Comparison of ENCODE assay signal across 21 cellular contexts in the genomic region with DNA sequence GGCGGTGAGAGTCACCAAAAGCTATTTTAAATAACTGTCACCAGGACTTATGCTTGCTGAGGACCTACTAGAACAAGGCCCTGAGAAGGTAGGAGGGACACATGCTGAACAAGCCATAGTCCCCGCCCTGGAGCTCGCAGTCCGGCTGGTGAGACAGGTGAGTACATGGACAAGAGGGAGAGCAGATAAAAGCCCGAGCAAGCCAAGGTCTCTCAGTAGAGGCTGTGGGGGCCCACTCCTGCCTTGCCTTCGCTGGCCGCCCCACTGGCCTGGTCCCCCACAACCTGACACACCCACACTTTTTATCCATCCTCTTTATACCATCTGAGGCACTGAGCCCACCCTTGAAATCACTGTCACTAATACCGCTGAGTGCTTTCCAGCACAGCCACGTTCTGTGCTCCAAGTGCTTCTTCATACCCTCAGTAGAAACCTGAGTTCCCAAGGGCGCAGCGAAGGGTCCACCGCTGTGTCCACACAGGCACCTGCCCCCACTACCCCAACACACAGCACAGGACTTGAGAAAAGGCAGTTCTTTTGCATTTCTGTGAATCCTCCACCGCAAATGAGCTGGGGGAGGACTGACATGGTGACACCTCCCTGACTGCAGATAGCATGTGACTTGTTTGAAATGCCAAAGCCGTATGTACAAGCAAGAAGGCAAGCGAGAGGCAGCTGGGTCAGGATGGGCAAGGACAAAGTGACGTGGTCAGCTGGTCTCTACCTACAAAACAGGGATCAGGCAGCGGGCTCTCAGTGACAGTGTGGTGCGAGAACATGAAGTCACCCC. TPM values are rescaled to one million over a fixed set of nuclear protein-coding genes. Genes with fewer than 3 reads are reported as not detected.
A peak's percentile ranks its signal among the peaks of the same experiment; 100 is the strongest.
DNase-seq lines count a peak whose midpoint lies in the region; ATAC-seq and TF ChIP-seq lines count a peak whose summit lies in the region.
"Had no signal": no experiment of that assay in that cellular context is flagged by ENCODE, and none has a peak within 500 bp of the region (broad histone marks: within the 10 kb centered on the region; RNA-seq: fewer than 3 reads in every experiment).

No MANE protein-coding gene starts in this region.

- DNase-seq in cardiac septum (ENCODE audit: low spot score) (peak; percentile 66), heart right ventricle (no peak), NCI-H524 treated with DMSO at 0.1 percent for 48 hours (lab: John Stamatoyannopoulos, UW) (no peak), GM13977 (ENCODE audit: low spot score) (no peak), middle frontal gyrus (ENCODE audit: extremely low spot score, low spot score) (no peak)
- DNase-seq in central memory CD8-positive, alpha-beta T cell (ENCODE audit: low spot score in 2 of 2), result no peak
- no peak for DNase-seq in stimulated activated effector memory CD8-positive, alpha-beta T cell treated with anti-CD3 and anti-CD28 coated beads, Interleukin-12 subunit alpha, Interleukin-12 subunit beta, amount 100 ng/mL, for 72 hours (ENCODE audit: low spot score in 2 of 2)
- DNase-seq: CD4-positive, CD25-positive, alpha-beta regulatory T cell; DMS 273 treated with DMSO at 0.1 percent for 48 hours; DMS79 treated with DMSO at 0.1 percent for 48 hours; GM23248; H9; MG63; NCI-H1417; NCI-H187; NCI-H2107; PC-9; SIG-M5 had no signal

- no peak overlapping the region for H3K27ac ChIP-seq in heart right ventricle
- H3K27ac ChIP-seq in layer of hippocampus (ENCODE audit: low read depth, low read length), result peak overlapping the region; percentile 21
- H3K27ac ChIP-seq: A549, GM23248, PC-9 had no signal

- intact Hi-C loops in cardiac septum (cut with DNase I) (no loop called here), heart right ventricle (cut with DNase I) (no loop called here)

- no peak overlapping the region for H3K4me3 ChIP-seq in heart right ventricle
- H3K4me3 ChIP-seq: A549, GM12878, GM23248, MG63, PC-9 had no signal

- peak overlapping the region; percentile 44 for H3K27ac Mint-ChIP-seq in central memory CD8-positive, alpha-beta T cell (ENCODE audit: low read depth)
- peak overlapping the region; percentile 3 for H3K27ac Mint-ChIP-seq in stimulated activated effector memory CD8-positive, alpha-beta T cell treated with anti-CD3 and anti-CD28 coated beads, Interleukin-12 subunit alpha, Interleukin-12 subunit beta, amount 100 ng/mL, for 72 hours

- peaks cover 0 to 93% (median 40%) of the 10 kb centered on the region in 9 donors for H3K36me3 ChIP-seq in heart right ventricle
- H3K36me3 ChIP-seq: MG63 had no signal

- peaks cover 56% of the 10 kb centered on the region for H3K36me3 Mint-ChIP-seq in central memory CD8-positive, alpha-beta T cell (ENCODE audit: insufficient read depth)
- H3K36me3 Mint-ChIP-seq in stimulated activated effector memory CD8-positive, alpha-beta T cell treated with anti-CD3 and anti-CD28 coated beads, Interleukin-12 subunit alpha, Interleukin-12 subunit beta, amount 100 ng/mL, for 72 hours, result peaks cover 79% of the 10 kb centered on the region

- H3K9me3 Mint-ChIP-seq in central memory CD8-positive, alpha-beta T cell, result no peaks in the 10 kb centered on the region
- H3K9me3 Mint-ChIP-seq in stimulated activated effector memory CD8-positive, alpha-beta T cell treated with anti-CD3 and anti-CD28 coated beads, Interleukin-12 subunit alpha, Interleukin-12 subunit beta, amount 100 ng/mL, for 72 hours, result no peaks in the 10 kb centered on the region
- H3K9me3 Mint-ChIP-seq: H9 had no signal

- peaks cover 0 to 7% (median 0%) of the 10 kb centered on the region in 9 donors for H3K4me1 ChIP-seq in heart right ventricle
- H3K4me1 ChIP-seq: A549 had no signal

- in situ Hi-C loops in GM13977 (cut with MboI; ENCODE audit: low pct_unique_long_range_greater_than_20kb, low sequenced_read_pairs, unreplicated experiment), result no loop called here

- TF ChIP-seq CTCF in heart right ventricle (IDR thresholded peaks at IDR 0.05) (no peak), GM13977 (IDR thresholded peaks at IDR 0.05; ENCODE audit: extremely low read depth, insufficient read depth, missing control alignments) (no peak)

- H3K9me3 ChIP-seq in heart right ventricle, result no peaks in the 10 kb centered on the region
- H3K9me3 ChIP-seq: A549, MG63 had no signal

- WGBS in heart right ventricle, 2 donors, result 91 to 96% methylated on average over 18 of the region's 18 CpGs

- peaks cover 17% of the 10 kb centered on the region for H3K4me1 Mint-ChIP-seq in central memory CD8-positive, alpha-beta T cell
- peaks cover 17% of the 10 kb centered on the region for H3K4me1 Mint-ChIP-seq in stimulated activated effector memory CD8-positive, alpha-beta T cell treated with anti-CD3 and anti-CD28 coated beads, Interleukin-12 subunit alpha, Interleukin-12 subunit beta, amount 100 ng/mL, for 72 hours
- H3K4me1 Mint-ChIP-seq: H9 had no signal

- no peaks in the 10 kb centered on the region for H3K27me3 ChIP-seq in heart right ventricle
- no peaks in the 10 kb centered on the region for H3K27me3 ChIP-seq in layer of hippocampus (ENCODE audit: control insufficient read depth, insufficient read depth, low read length)
- H3K27me3 ChIP-seq: MG63 had no signal

- no peaks in the 10 kb centered on the region for H3K27me3 Mint-ChIP-seq in central memory CD8-positive, alpha-beta T cell
- H3K27me3 Mint-ChIP-seq: CD4-positive, CD25-positive, alpha-beta regulatory T cell had no signal

- H3K4me3 Mint-ChIP-seq in central memory CD8-positive, alpha-beta T cell, result no peak overlapping the region
- no peak overlapping the region for H3K4me3 Mint-ChIP-seq in stimulated activated effector memory CD8-positive, alpha-beta T cell treated with anti-CD3 and anti-CD28 coated beads, Interleukin-12 subunit alpha, Interleukin-12 subunit beta, amount 100 ng/mL, for 72 hours
- H3K4me3 Mint-ChIP-seq: CD4-positive, CD25-positive, alpha-beta regulatory T cell; H9 had no signal

- ATAC-seq in heart right ventricle, result no peak
- ATAC-seq in central memory CD8-positive, alpha-beta T cell (replicated peaks; ENCODE audit: extremely low read depth, poor library complexity, severe bottlenecking), result no peak
- ATAC-seq in stimulated activated effector memory CD8-positive, alpha-beta T cell treated with anti-CD3 and anti-CD28 coated beads, Interleukin-12 subunit alpha, Interleukin-12 subunit beta, amount 100 ng/mL, for 72 hours, result no peak
- ATAC-seq: A549, GM12878 had no signal

RNA-seq across cellular contexts. Expression of gene DDRGK1, which starts 12.1 kb away (rescaled TPM):
- total RNA-seq in cardiac septum (29.1 TPM), heart right ventricle (10 to 100 TPM; 25.2 to 48.4 (median 29.4) TPM)
- 10 to 100 TPM; 31.0 to 77.1 TPM for polyA plus RNA-seq in heart right ventricle

RNA-seq across cellular contexts. Expression of gene ITPA, which starts 16.9 kb away (rescaled TPM):
- total RNA-seq in cardiac septum (24.1 TPM), heart right ventricle (10 to 100 TPM; 15.8 to 26.3 (median 21.5) TPM)
- 10 to 100 TPM; 51.1 to 53.6 TPM for polyA plus RNA-seq in heart right ventricle

RNA-seq across cellular contexts. Expression of gene LZTS3, which starts 19.1 kb away (rescaled TPM):
- 6.9 TPM for total RNA-seq in cardiac septum
- 10 to 100 TPM in 4 of 10 donors, 1 to 10 TPM in 6; 7.1 to 27.0 (median 9.7) TPM for total RNA-seq in heart right ventricle
- polyA plus RNA-seq in heart right ventricle, result 1 to 10 TPM; 7.9 to 9.1 TPM

RNA-seq across cellular contexts. Expression of gene FASTKD5, which starts 32.8 kb away (rescaled TPM):
- 23.2 TPM for total RNA-seq in cardiac septum
- 10 to 100 TPM; 22.1 to 32.4 (median 27.9) TPM for total RNA-seq in heart right ventricle
- 10 to 100 TPM in 1 of 2 donors, 1 to 10 TPM in 1; 7.5 to 22.7 TPM for polyA plus RNA-seq in heart right ventricle

RNA-seq across cellular contexts. Expression of gene UBOX5, which starts 32.8 kb away (rescaled TPM):
- total RNA-seq in cardiac septum (3.9 TPM), heart right ventricle (1 to 10 TPM; 3.0 to 5.9 (median 4.0) TPM)
- polyA plus RNA-seq in heart right ventricle, result 1 to 10 TPM; 2.1 to 3.3 TPM
